In the genomic region with DNA sequence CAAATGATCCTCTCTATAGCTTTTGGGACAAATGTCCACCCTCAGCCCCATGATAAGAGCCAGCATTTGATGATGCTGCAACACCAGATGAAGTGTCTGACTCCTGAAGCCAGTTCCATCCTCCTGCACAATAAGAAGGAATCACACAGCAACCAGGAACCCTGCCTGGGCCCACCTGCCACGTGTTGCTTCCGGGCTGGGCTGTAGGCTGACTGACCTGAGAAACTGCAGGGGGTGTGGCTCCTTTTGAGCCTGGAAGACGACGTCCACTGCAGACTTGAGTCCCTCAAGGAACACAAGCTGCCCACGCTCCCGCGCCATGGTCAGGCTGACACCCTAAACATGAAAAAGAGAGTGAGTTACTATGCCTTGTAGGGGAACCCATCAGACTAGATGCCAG, we compare ENCODE assay signal across 29 cellular contexts.
"Had no signal": no experiment of that assay in that cellular context is flagged by ENCODE, and none has a peak within 500 bp of the region (broad histone marks: within the 10 kb centered on the region; RNA-seq: fewer than 3 reads in every experiment).

No MANE protein-coding gene starts in this region.

- H3K4me1 Mint-ChIP-seq: mesothelial cell of epicardium; nephron progenitor cell; stimulated activated effector memory CD8-positive, alpha-beta T cell treated with anti-CD3 and anti-CD28 coated beads, Interleukin-12 subunit alpha, Interleukin-12 subunit beta, amount 100 ng/mL, for 72 hours had no signal

- H3K4me1 ChIP-seq: heart right ventricle, left ventricle myocardium inferior, neural progenitor cell, parathyroid adenoma, right atrium auricular region, right lobe of liver, thyroid gland, transverse colon, upper lobe of right lung had no signal

- H3K79me2 ChIP-seq: hepatocyte, parathyroid adenoma had no signal

- ATAC-seq: heart right ventricle; natural killer cell; right lobe of liver; stimulated activated effector memory CD8-positive, alpha-beta T cell treated with anti-CD3 and anti-CD28 coated beads, Interleukin-12 subunit alpha, Interleukin-12 subunit beta, amount 100 ng/mL, for 72 hours; upper lobe of right lung had no signal

- H3K27ac Mint-ChIP-seq: mesothelial cell of epicardium; naive B cell; natural killer cell; nephron progenitor cell; neural progenitor cell; progenitor cell of endocrine pancreas; stimulated activated effector memory CD8-positive, alpha-beta T cell treated with anti-CD3 and anti-CD28 coated beads, Interleukin-12 subunit alpha, Interleukin-12 subunit beta, amount 100 ng/mL, for 72 hours; stimulated activated naive CD8-positive, alpha-beta T cell treated with anti-CD3 and anti-CD28 coated beads, Interleukin-15, Interleukin-2, amounts not matched to agents 100 ng/mL and 50 ng/mL, for 24 hours had no signal

- H3K4me3 Mint-ChIP-seq: mesothelial cell of epicardium; naive B cell; natural killer cell; nephron progenitor cell; neural progenitor cell; stimulated activated effector memory CD8-positive, alpha-beta T cell treated with anti-CD3 and anti-CD28 coated beads, Interleukin-12 subunit alpha, Interleukin-12 subunit beta, amount 100 ng/mL, for 72 hours; stimulated activated naive CD8-positive, alpha-beta T cell treated with anti-CD3 and anti-CD28 coated beads, Interleukin-15, Interleukin-2, amounts not matched to agents 100 ng/mL and 50 ng/mL, for 24 hours had no signal

- H3K27me3 Mint-ChIP-seq: naive B cell; progenitor cell of endocrine pancreas; stimulated activated naive CD8-positive, alpha-beta T cell treated with anti-CD3 and anti-CD28 coated beads, Interleukin-15, Interleukin-2, amounts not matched to agents 100 ng/mL and 50 ng/mL, for 24 hours had no signal

- H3K9me3 ChIP-seq: heart right ventricle, left ventricle myocardium inferior, neutrophil, right atrium auricular region, right lobe of liver, thyroid gland, transverse colon, upper lobe of right lung had no signal

- DNase-seq: heart right ventricle; islet precursor cell; left ventricle myocardium inferior; mesendoderm; naive B cell; natural killer cell; nephron progenitor cell; occipital lobe; right lobe of liver; stimulated activated CD4-positive, alpha-beta T cell treated with anti-CD3 and anti-CD28 coated beads, Interleukin-12 subunit alpha, Interleukin-12 subunit beta, amount 100 ng/mL, for 4 hours; stimulated activated CD4-positive, alpha-beta T cell treated with anti-CD3 and anti-CD28 coated beads, Interleukin-15, amount 100 ng/mL, for 24 hours; stimulated activated CD4-positive, alpha-beta T cell treated with anti-CD3 and anti-CD28 coated beads, Interleukin-2, amount 100 ng/mL, for 24 hours; stimulated activated CD4-positive, alpha-beta T cell treated with anti-CD3 and anti-CD28 coated beads, Interleukin-4, amount 100 ng/mL, for 24 hours; stimulated activated naive CD4-positive, alpha-beta T cell; substantia nigra; thyroid gland; transverse colon; upper lobe of right lung had no signal

- H2AFZ ChIP-seq: hepatocyte, neural progenitor cell, parathyroid adenoma had no signal

- H3K27ac ChIP-seq: heart right ventricle, hepatocyte, left ventricle myocardium inferior, neural progenitor cell, neutrophil, parathyroid adenoma, right atrium auricular region, right lobe of liver, thyroid gland, transverse colon, upper lobe of right lung had no signal

- H3K4me3 ChIP-seq: heart right ventricle, hepatocyte, left ventricle myocardium inferior, lung, neural progenitor cell, right atrium auricular region, right lobe of liver, smooth muscle cell, thyroid gland, transverse colon, upper lobe of right lung had no signal

- H3K4me2 ChIP-seq: hepatocyte, neural progenitor cell, smooth muscle cell had no signal

- H3K27me3 ChIP-seq: heart right ventricle, hepatocyte, neural progenitor cell, neutrophil, right atrium auricular region, right lobe of liver, thyroid gland, transverse colon, upper lobe of right lung had no signal

- H3K9me3 Mint-ChIP-seq: mesothelial cell of epicardium; naive B cell; natural killer cell; nephron progenitor cell; neural progenitor cell; stimulated activated effector memory CD8-positive, alpha-beta T cell treated with anti-CD3 and anti-CD28 coated beads, Interleukin-12 subunit alpha, Interleukin-12 subunit beta, amount 100 ng/mL, for 72 hours; stimulated activated naive CD8-positive, alpha-beta T cell treated with anti-CD3 and anti-CD28 coated beads, Interleukin-15, Interleukin-2, amounts not matched to agents 100 ng/mL and 50 ng/mL, for 24 hours had no signal
